In genomic region chr11:94880216-94880615, GRCh38 we compare ENCODE assay signal across 1 cellular context.
TF ChIP-seq lines count a peak whose summit lies in the region.

No MANE protein-coding gene starts in this region.

TF ChIP-seq in IMR-90, 13 proteins besides CTCF, POLR2A, EP300 and RAD21 (continued from another document):
- TF ChIP-seq NFE2L2 (IDR thresholded peaks at IDR 0.05; ENCODE audit: low read depth, low read length): no peak
- TF ChIP-seq MAFK (IDR thresholded peaks at IDR 0.05; ENCODE audit: low read depth, low read length): no peak
- no peak for TF ChIP-seq RFX5 (IDR thresholded peaks at IDR 0.05; ENCODE audit: low read depth, low read length)
- TF ChIP-seq, protein P1, sequence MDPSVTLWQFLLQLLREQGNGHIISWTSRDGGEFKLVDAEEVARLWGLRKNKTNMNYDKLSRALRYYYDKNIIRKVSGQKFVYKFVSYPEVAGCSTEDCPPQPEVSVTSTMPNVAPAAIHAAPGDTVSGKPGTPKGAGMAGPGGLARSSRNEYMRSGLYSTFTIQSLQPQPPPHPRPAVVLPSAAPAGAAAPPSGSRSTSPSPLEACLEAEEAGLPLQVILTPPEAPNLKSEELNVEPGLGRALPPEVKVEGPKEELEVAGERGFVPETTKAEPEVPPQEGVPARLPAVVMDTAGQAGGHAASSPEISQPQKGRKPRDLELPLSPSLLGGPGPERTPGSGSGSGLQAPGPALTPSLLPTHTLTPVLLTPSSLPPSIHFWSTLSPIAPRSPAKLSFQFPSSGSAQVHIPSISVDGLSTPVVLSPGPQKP (IDR thresholded peaks at IDR 0.05; ENCODE audit: borderline replicate concordance, low read depth, low read length): no peak
- no peak for TF ChIP-seq FOS (IDR thresholded peaks at IDR 0.05; ENCODE audit: low read depth, low read length)
- TF ChIP-seq BHLHE40 (IDR thresholded peaks at IDR 0.05; ENCODE audit: low read depth, low read length): no peak
- TF ChIP-seq CHD1 (IDR thresholded peaks at IDR 0.05; ENCODE audit: low read depth, low read length): no peak
- TF ChIP-seq USF2 (IDR thresholded peaks at IDR 0.05; ENCODE audit: low read depth, low read length): no peak
- no peak for TF ChIP-seq RCOR1 (IDR thresholded peaks at IDR 0.05; ENCODE audit: insufficient replicate concordance, low read length)
- no peak for TF ChIP-seq SMC3 (IDR thresholded peaks at IDR 0.05; ENCODE audit: low read depth, low read length)
- TF ChIP-seq MXI1 (IDR thresholded peaks at IDR 0.05; ENCODE audit: borderline replicate concordance, low read depth, low read length): no peak
